In genomic region chr10:4723860-4724259, GRCh38 we compare ENCODE assay signal across 17 cellular contexts.
"Had no signal": no experiment of that assay in that cellular context is flagged by ENCODE, and none has a peak within 500 bp of the region (broad histone marks: within the 10 kb centered on the region; RNA-seq: fewer than 3 reads in every experiment).

No MANE protein-coding gene starts in this region.

- H3K27ac ChIP-seq: colonic mucosa, hepatocyte, right atrium auricular region, sigmoid colon, thyroid gland, upper lobe of left lung, uterus had no signal

- H3K36me3 ChIP-seq: colonic mucosa, right atrium auricular region, sigmoid colon, suprapubic skin, thyroid gland, upper lobe of left lung, uterus had no signal

- H2AFZ ChIP-seq: hepatocyte had no signal

- H3K4me2 ChIP-seq: hepatocyte had no signal

- ATAC-seq: natural killer cell; stimulated activated naive CD8-positive, alpha-beta T cell treated with anti-CD3 and anti-CD28 coated beads, Interleukin-15, Interleukin-2, amounts not matched to agents 100 U/mL and 50 U/mL, for 24 hours had no signal

- DNase-seq: colonic mucosa; dermis blood vessel endothelial cell; erythroblast; foreskin melanocyte; head of caudate nucleus; kidney glomerular epithelial cell; natural killer cell; sigmoid colon; stimulated activated CD4-positive, alpha-beta T cell treated with anti-CD3 and anti-CD28 coated beads, Interleukin-2, amount 100 ng/mL, for 48 hours; stimulated activated naive CD8-positive, alpha-beta T cell treated with anti-CD3 and anti-CD28 coated beads, Interleukin-15, Interleukin-2, amounts not matched to agents 100 U/mL and 50 U/mL, for 24 hours; thyroid gland; upper lobe of left lung; uterus had no signal

- H3K9me3 ChIP-seq: colonic mucosa, right atrium auricular region, sigmoid colon, suprapubic skin, thyroid gland, upper lobe of left lung, uterus had no signal

- H3K79me2 ChIP-seq: hepatocyte had no signal

- H3K4me3 ChIP-seq: colonic mucosa, hepatocyte, right atrium auricular region, sigmoid colon, skin epidermis, suprapubic skin, thyroid gland, upper lobe of left lung, uterus had no signal

- H3K27me3 ChIP-seq: colonic mucosa, hepatocyte, right atrium auricular region, sigmoid colon, suprapubic skin, thyroid gland, upper lobe of left lung, uterus had no signal

- H3K4me1 ChIP-seq: right atrium auricular region, thyroid gland, upper lobe of left lung, uterus had no signal
